In genomic region chr5:52798952-52799351, GRCh38 we compare ENCODE assay signal across 8 cellular contexts. TPM values are rescaled to one million over a fixed set of nuclear protein-coding genes. Genes with fewer than 3 reads are reported as not detected.
A peak's percentile ranks its signal among the peaks of the same experiment; 100 is the strongest.
DNase-seq lines count a peak whose midpoint lies in the region; ATAC-seq and TF ChIP-seq lines count a peak whose summit lies in the region.

No MANE protein-coding gene starts in this region.

- H4K8ac ChIP-seq in neuronal stem cell (ENCODE audit: low read depth, low read length) = no peak overlapping the region

- H3K18ac ChIP-seq in neuronal stem cell (ENCODE audit: low read length) = no peak overlapping the region

- no peaks in the 10 kb centered on the region for H3K27me3 Mint-ChIP-seq in CD8-positive, alpha-beta T cell (ENCODE audit: low read depth)
- H3K27me3 Mint-ChIP-seq in effector memory CD8-positive, alpha-beta T cell = no peaks in the 10 kb centered on the region

- WGBS in neuronal stem cell (ENCODE audit: extremely low coverage in 2 of 2, insufficient read length in 2 of 2, insufficient replicate concordance in 1 of 2), 2 donors = no CpG with 5 or more reads among the region's 4 CpGs

- H2AFZ ChIP-seq in neuronal stem cell (ENCODE audit: low read length) = peak overlapping the region; percentile 95

- peak overlapping the region; percentile 52 for H3K27ac Mint-ChIP-seq in CD8-positive, alpha-beta T cell
- peak overlapping the region; percentile 95 to 96 for H3K27ac Mint-ChIP-seq in effector memory CD8-positive, alpha-beta T cell

- no peak overlapping the region for H3K4ac ChIP-seq in neuronal stem cell (ENCODE audit: low read length)

- H3K9me3 Mint-ChIP-seq in CD8-positive, alpha-beta T cell = no peaks in the 10 kb centered on the region
- no peaks in the 10 kb centered on the region for H3K9me3 Mint-ChIP-seq in effector memory CD8-positive, alpha-beta T cell

- no peak overlapping the region for H3K14ac ChIP-seq in neuronal stem cell (ENCODE audit: low read length)

- H3K9ac ChIP-seq in neuronal stem cell (ENCODE audit: low read depth, low read length, poor library complexity) = no peak overlapping the region

- no peaks in the 10 kb centered on the region for H3K9me3 ChIP-seq in CD8-positive, alpha-beta T cell (ENCODE audit: low read length)
- H3K9me3 ChIP-seq in neuronal stem cell (replicated peaks in 1 of 2; ENCODE audit: control insufficient read depth in 2 of 2, insufficient read depth in 1 of 2, low read depth in 1 of 2, low read length in 2 of 2) = no peaks in the 10 kb centered on the region

- peaks cover 4% of the 10 kb centered on the region for H3K79me1 ChIP-seq in neuronal stem cell (ENCODE audit: low read depth, low read length)

- H3K36me3 ChIP-seq in CD8-positive, alpha-beta T cell (ENCODE audit: insufficient read depth, low read length) = no peaks in the 10 kb centered on the region
- H3K36me3 ChIP-seq in neuronal stem cell (replicated peaks in 1 of 2; ENCODE audit: control insufficient read depth in 2 of 2, insufficient read depth in 2 of 2, low read length in 2 of 2) = peaks cover 0 to 23% of the 10 kb centered on the region in 2 donors

- intact Hi-C loops in CD8-positive, alpha-beta T cell (cut with DNase I, micrococcal nuclease) = loop anchor here (1.0 to 5.0 kb wide), 3 partner anchors 12 to 1513 kb away; partner anchors contain the start of genes ARL15 (in 1 of the 2), ITGA1 (in 1 of the 2) and PELO (in 1 of the 2)

- no peak overlapping the region for H2AK5ac ChIP-seq in neuronal stem cell (ENCODE audit: low read depth, low read length)

- peaks cover 26% of the 10 kb centered on the region for H3K36me3 Mint-ChIP-seq in CD8-positive, alpha-beta T cell
- peaks cover 26% of the 10 kb centered on the region for H3K36me3 Mint-ChIP-seq in effector memory CD8-positive, alpha-beta T cell (ENCODE audit: insufficient read depth)

- peak overlapping the region; percentile 97 for H3K4me3 Mint-ChIP-seq in CD8-positive, alpha-beta T cell
- H3K4me3 Mint-ChIP-seq in effector memory CD8-positive, alpha-beta T cell = peak overlapping the region; percentile 94 to 97

- H3K27ac ChIP-seq in CD8-positive, alpha-beta T cell (ENCODE audit: low read depth, low read length) = no peak overlapping the region
- H3K27ac ChIP-seq in neuronal stem cell (replicated peaks; ENCODE audit: low read length) = peak overlapping the region; percentile 88

- POLR2A ChIA-PET in CD8-positive, alpha-beta T cell (lab: Charles Lee) = interaction anchor here (0.5 to 3.2 kb wide), 12 partner anchors 9 to 1482 kb away, joined by 3 to 19 read pairs (median 5); partner anchors contain the start of genes ITGA1 and PELO

- H2BK15ac ChIP-seq in neuronal stem cell (ENCODE audit: low read length) = no peak overlapping the region

- ATAC-seq in CD8-positive, alpha-beta T cell = no peak
- no peak for ATAC-seq in effector memory CD8-positive, alpha-beta T cell (replicated peaks)
- ATAC-seq in HG03095 (IDR thresholded peaks at IDR 0.05; ENCODE audit: unreplicated experiment) = no peak
- ATAC-seq in esophagus mucosa = no peak

- H2BK12ac ChIP-seq in neuronal stem cell (ENCODE audit: low read length) = no peak overlapping the region

- H3K23ac ChIP-seq in neuronal stem cell (ENCODE audit: low read depth, low read length, poor library complexity) = no peak overlapping the region

- DNase-seq in CD8-positive, alpha-beta T cell = no peak
- DNase-seq in NOMO-1 treated with dmso at 0.1 percent for 144 hours (lab: John Stamatoyannopoulos, UW; ENCODE audit: unreplicated experiment) (peak; percentile 16), neuronal stem cell (ENCODE audit: low spot score) (no peak), DMS53 (lab: John Stamatoyannopoulos, UW) (no peak), T1000 (lab: John Stamatoyannopoulos, UW) (no peak)
- DNase-seq in effector memory CD8-positive, alpha-beta T cell = no peak

- H3K4me1 Mint-ChIP-seq in CD8-positive, alpha-beta T cell (ENCODE audit: low read depth) = peaks cover 62% of the 10 kb centered on the region
- H3K4me1 Mint-ChIP-seq in effector memory CD8-positive, alpha-beta T cell (ENCODE audit: low read depth in 2 of 2) = peaks cover 29 to 35% of the 10 kb centered on the region in 2 donors

- no peaks in the 10 kb centered on the region for H3K27me3 ChIP-seq in CD8-positive, alpha-beta T cell (ENCODE audit: insufficient read depth, low read length)
- H3K27me3 ChIP-seq in neuronal stem cell (ENCODE audit: control insufficient read depth in 3 of 3, insufficient read depth in 3 of 3, low read depth in 1 of 3, low read length in 3 of 3) = no peaks in the 10 kb centered on the region

- H3K4me3 ChIP-seq in CD8-positive, alpha-beta T cell (ENCODE audit: low read depth, low read length) = peak overlapping the region; percentile 81
- H3K4me3 ChIP-seq in neuronal stem cell (ENCODE audit: low read length in 2 of 2) = peak overlapping the region; percentile 76 to 82

- no peak overlapping the region for H2BK5ac ChIP-seq in neuronal stem cell (ENCODE audit: low read length)

- CTCF ChIA-PET in CD8-positive, alpha-beta T cell (lab: Charles Lee) = interaction anchor here (0.8 to 2.1 kb wide), 11 partner anchors 11 to 135 kb away, joined by 3 to 25 read pairs (median 4); partner anchors contain the start of genes ITGA1 and PELO

- H3K4me1 ChIP-seq in CD8-positive, alpha-beta T cell (ENCODE audit: insufficient read depth, low read length) = peaks cover 33% of the 10 kb centered on the region
- peaks cover 9 to 10% of the 10 kb centered on the region in 2 donors for H3K4me1 ChIP-seq in neuronal stem cell (ENCODE audit: control insufficient read depth in 2 of 2, insufficient read depth in 1 of 2, low read depth in 1 of 2, low read length in 2 of 2)

- no peak overlapping the region for H4K91ac ChIP-seq in neuronal stem cell (ENCODE audit: low read depth, low read length, poor library complexity)

- peak overlapping the region; percentile 98 for H3K4me2 ChIP-seq in neuronal stem cell (ENCODE audit: insufficient read depth, low read length, poor library complexity, severe bottlenecking)

- TF ChIP-seq CTCF in CD8-positive, alpha-beta T cell (IDR thresholded peaks at IDR 0.05) = no peak

- H2BK120ac ChIP-seq in neuronal stem cell (ENCODE audit: low read depth, low read length) = no peak overlapping the region

RNA-seq across cellular contexts. Expression of gene ITGA1, which starts 11.2 kb away (rescaled TPM):
- 1 to 10 TPM; 4.6 to 7.3 TPM for total RNA-seq in CD8-positive, alpha-beta T cell
- polyA plus RNA-seq in neuronal stem cell (2013, experiment 1 of 2) = 0.98 TPM
- polyA plus RNA-seq in neuronal stem cell (2013, experiment 2 of 2) = 0.76 TPM
- total RNA-seq in esophagus mucosa = 5.1 TPM

RNA-seq across cellular contexts. Expression of gene PELO, which starts 11.2 kb away (rescaled TPM):
- total RNA-seq in CD8-positive, alpha-beta T cell = 10 to 100 TPM; 13.4 to 13.7 TPM
- polyA plus RNA-seq in neuronal stem cell (2013, experiment 1 of 2) = 8.3 TPM
- 8.1 TPM for polyA plus RNA-seq in neuronal stem cell (2013, experiment 2 of 2)
- total RNA-seq in esophagus mucosa = 7.6 TPM
